In the genomic region with DNA sequence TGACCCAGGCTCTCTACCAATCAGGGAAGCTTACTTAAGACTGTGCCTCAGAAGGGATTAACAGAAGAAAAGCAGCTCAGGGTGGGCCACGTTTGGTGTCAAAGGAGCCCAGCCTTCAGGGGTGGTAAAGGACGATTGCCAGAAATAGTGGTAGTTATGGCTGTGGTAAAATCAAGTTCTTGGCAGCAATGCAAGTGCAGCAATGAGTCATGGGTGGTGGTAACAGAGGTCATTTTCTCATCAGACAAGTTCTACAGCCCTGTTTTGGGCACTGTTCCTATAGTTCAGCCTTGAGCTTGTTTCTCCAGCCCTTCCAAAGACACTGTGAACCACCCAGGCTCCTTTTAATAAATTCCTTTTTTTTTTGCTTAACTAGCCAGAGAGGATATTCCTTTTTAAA, we compare ENCODE assay signal across 14 cellular contexts.
DNase-seq lines count a peak whose midpoint lies in the region; ATAC-seq and TF ChIP-seq lines count a peak whose summit lies in the region.
"Had no signal": no experiment of that assay in that cellular context is flagged by ENCODE, and none has a peak within 500 bp of the region (broad histone marks: within the 10 kb centered on the region; RNA-seq: fewer than 3 reads in every experiment).

No MANE protein-coding gene starts in this region.

- no peaks in the 10 kb centered on the region for H3K36me3 ChIP-seq in gastrocnemius medialis

- H3K27ac ChIP-seq in dorsolateral prefrontal cortex = no peak overlapping the region
- no peak overlapping the region for H3K27ac ChIP-seq in gastrocnemius medialis

- no peaks in the 10 kb centered on the region for H3K9me3 ChIP-seq in gastrocnemius medialis

- no peaks in the 10 kb centered on the region for H3K4me1 ChIP-seq in gastrocnemius medialis

- ATAC-seq in gastrocnemius medialis = no peak
- ATAC-seq: T-cell had no signal

- H3K4me3 ChIP-seq in foreskin fibroblast (ENCODE audit: low read depth in 1 of 2, low read length in 2 of 2) (no peak overlapping the region), dorsolateral prefrontal cortex (no peak overlapping the region), gastrocnemius medialis (no peak overlapping the region)

- in situ Hi-C loops in gastrocnemius medialis (cut with MboI; ENCODE audit: low sequenced_read_pairs in 4 of 4) = loop anchor here in 1 of 4 donors (25.0 kb wide), 1 partner anchor 111 kb away; no protein-coding TSS in a partner anchor

- DNase-seq in SIG-M5 treated with dmso at 0.1 percent for 504 hours (lab: John Stamatoyannopoulos, UW; ENCODE audit: unreplicated experiment) = peak; percentile 19
- no peak for DNase-seq in SIG-M5 (lab: John Stamatoyannopoulos, UW)
- DNase-seq in amniotic epithelial cell (ENCODE audit: low read depth) = peak; percentile 23
- peak; percentile 13 to 69 for DNase-seq in foreskin fibroblast
- no peak for DNase-seq in SW 1271 (lab: John Stamatoyannopoulos, UW)
- no peak for DNase-seq in stimulated activated naive CD4-positive, alpha-beta T cell (lab: John Stamatoyannopoulos, UW)
- no peak for DNase-seq in dorsolateral prefrontal cortex
- no peak for DNase-seq in gastrocnemius medialis
- DNase-seq: DND-41, islet precursor cell, NCI-H1105, NCI-H69, nephron progenitor cell, T-cell had no signal

- intact Hi-C loops in dorsolateral prefrontal cortex (cut with DNase I) (no loop called here), gastrocnemius medialis (cut with DNase I; ENCODE audit: low total_unique reads) (no loop called here)

- no peak for TF ChIP-seq POLR2A in gastrocnemius medialis (IDR thresholded peaks at IDR 0.05)

- no peak for TF ChIP-seq CTCF in foreskin fibroblast (IDR thresholded peaks at IDR 0.05; ENCODE audit: low read depth, low read length)
- TF ChIP-seq CTCF in dorsolateral prefrontal cortex (IDR thresholded peaks at IDR 0.05 in 54 of 56, conservative IDR thresholded peaks at IDR 0.05 in 2 of 56; ENCODE audit: low read depth in 1 of 56, partially characterized antibody in 56 of 56) = no peak
- no peak for TF ChIP-seq CTCF in gastrocnemius medialis (IDR thresholded peaks at IDR 0.05 in 4 of 5, conservative IDR thresholded peaks at IDR 0.05 in 1 of 5)

- peaks cover 0 to 49% (median 11%) of the 10 kb centered on the region in 45 donors for H3K27me3 ChIP-seq in dorsolateral prefrontal cortex
- no peaks in the 10 kb centered on the region for H3K27me3 ChIP-seq in gastrocnemius medialis

Comparison
In these comparisons a context has a peak if more than half of its experiments do, and no peak if none do; other contexts are left out.
1. DNase-seq: peak in SIG-M5 treated with dmso at 0.1 percent for 504 hours (single experiment), amniotic epithelial cell (single experiment) and foreskin fibroblast (2 of 2); none in SIG-M5 (single experiment), SW 1271 (0 of 2), stimulated activated naive CD4-positive, alpha-beta T cell (0 of 6), dorsolateral prefrontal cortex (0 of 10) and gastrocnemius medialis (0 of 2).